25 cellular contexts compared by ENCODE assay signal in the genomic region with DNA sequence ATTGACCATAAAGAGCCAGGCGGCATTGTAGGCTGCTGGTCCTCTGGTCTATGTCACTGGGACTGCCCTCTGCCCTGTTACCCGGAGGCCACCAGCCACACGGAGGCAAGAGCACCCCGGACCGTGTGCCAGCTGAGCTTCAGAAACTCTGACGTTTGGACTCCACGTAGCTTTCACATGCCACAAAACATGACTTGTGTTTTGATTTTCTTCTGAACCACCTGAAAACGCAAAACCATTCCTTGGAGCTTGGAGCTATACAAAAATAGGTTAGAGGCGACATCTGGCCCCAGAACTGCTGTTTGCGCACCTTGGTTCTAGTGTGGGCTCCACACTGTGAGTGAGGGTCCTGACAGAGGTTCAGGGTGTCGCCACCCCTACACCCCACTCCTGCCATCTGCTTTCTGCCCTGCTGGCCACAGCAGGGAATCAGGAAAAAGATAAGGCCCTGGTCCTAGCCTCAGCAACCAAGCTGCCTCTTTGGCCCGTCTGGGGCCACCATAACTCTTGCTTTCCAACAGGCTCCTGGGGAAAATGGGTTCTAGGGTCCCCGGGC.
"Had no signal": no experiment of that assay in that cellular context is flagged by ENCODE, and none has a peak within 500 bp of the region (broad histone marks: within the 10 kb centered on the region; RNA-seq: fewer than 3 reads in every experiment).

No MANE protein-coding gene starts in this region.

- H3K27me3 Mint-ChIP-seq: T-helper 17 cell had no signal

- ATAC-seq: activated CD8-positive, alpha-beta T cell treated with anti-CD3 and anti-CD28 coated beads, Interleukin-2, amount 10 ng/mL, durations not matched to agents 7 days and 5 days; T-helper 17 cell; WTC11 had no signal

- H3K4me3 Mint-ChIP-seq: activated CD8-positive, alpha-beta T cell treated with anti-CD3 and anti-CD28 coated beads, Interleukin-2, amount 10 ng/mL, durations not matched to agents 7 days and 5 days; activated naive CD4-positive, alpha-beta T cell treated with anti-CD3 and anti-CD28 coated beads for 36 hours; activated naive CD8-positive, alpha-beta T cell; brain; IgD-negative memory B cell; T-helper 17 cell; WTC11 had no signal

- H3K9me3 Mint-ChIP-seq: activated naive CD4-positive, alpha-beta T cell treated with anti-CD3 and anti-CD28 coated beads for 36 hours; WTC11 had no signal

- H3K36me3 Mint-ChIP-seq: activated naive CD8-positive, alpha-beta T cell; brain; IgD-negative memory B cell; WTC11 had no signal

- H3K27ac Mint-ChIP-seq: activated CD8-positive, alpha-beta T cell treated with anti-CD3 and anti-CD28 coated beads, Interleukin-2, amount 10 ng/mL, durations not matched to agents 7 days and 5 days; activated naive CD4-positive, alpha-beta T cell treated with anti-CD3 and anti-CD28 coated beads for 36 hours; activated naive CD8-positive, alpha-beta T cell; brain; IgD-negative memory B cell; T-helper 17 cell; WTC11 had no signal

- H3K4me1 Mint-ChIP-seq: brain, IgD-negative memory B cell, T-helper 17 cell had no signal

- DNase-seq: activated CD4-positive, alpha-beta T cell treated with anti-CD3 and anti-CD28 coated beads for 48 hours; activated CD4-positive, alpha-beta T cell treated with anti-CD3 and anti-CD28 coated beads, Interleukin-2, amount 50 U/mL, for 4 hours; activated CD4-positive, CD25-positive, alpha-beta regulatory T cell treated with anti-CD3 and anti-CD28 coated beads, Interleukin-2, amount 50 U/mL, for 72 hours; activated CD8-positive, alpha-beta memory T cell treated with anti-CD3 and anti-CD28 coated beads, Interleukin-2, amount 50 U/mL, for 48 hours; activated CD8-positive, alpha-beta T cell treated with anti-CD3 and anti-CD28 coated beads, Interleukin-2, amount 10 ng/mL, durations not matched to agents 7 days and 5 days; activated effector memory CD4-positive, alpha-beta T cell treated with anti-CD3 and anti-CD28 coated beads, Interleukin-2, amount 50 U/mL, for 16 hours; activated naive CD4-positive, alpha-beta T cell treated with anti-CD3 and anti-CD28 coated beads for 36 hours; activated T-cell treated with anti-CD3 and anti-CD28 coated beads, Interleukin-2, amount 50 U/mL, for 1 hour; amygdala; KG1; NCI-H1048; NCI-H146; NCI-H187 treated with DMSO at 0.1 percent for 48 hours; NCI-H2081 treated with DMSO at 0.1 percent for 48 hours; NCI-H2171; NCI-H2227 treated with DMSO at 0.1 percent for 48 hours; NCI-H526 treated with DMSO at 0.1 percent for 48 hours; NCI-H82; SIG-M5; T-helper 17 cell; T-helper 9 cell had no signal
